ENCODE assay signal across 1 cellular context in genomic region chr16:89561195-89562026, GRCh38.
TF ChIP-seq lines count a peak whose summit lies in the region.

No MANE protein-coding gene starts in this region.

TF ChIP-seq in K562, 482 proteins besides CTCF, POLR2A, EP300 and RAD21 (continued from another document):
- TF ChIP-seq POLR3A (IDR thresholded peaks at IDR 0.05; ENCODE audit: borderline replicate concordance, extremely low read depth, insufficient read depth, insufficient read length), result no peak
- TF ChIP-seq ZNF511 (CRISPR knock-in tag; IDR thresholded peaks at IDR 0.05), result no peak
- TF ChIP-seq NR3C1 (CRISPR knock-in tag; IDR thresholded peaks at IDR 0.05), result peak; percentile 86
- no peak for TF ChIP-seq RFX7 (CRISPR knock-in tag; IDR thresholded peaks at IDR 0.05)
- TF ChIP-seq HMGN3 (IDR thresholded peaks at IDR 0.05; ENCODE audit: borderline replicate concordance, extremely low read depth, insufficient read length, low read depth, low read length), result peak; percentile 26
- no peak for TF ChIP-seq RFX1 (IDR thresholded peaks at IDR 0.05)
- TF ChIP-seq TCFL5 (CRISPR knock-in tag; conservative IDR thresholded peaks at IDR 0.05), result no peak
